28 cellular contexts compared by ENCODE assay signal in genomic region chr16:2244301-2244700, GRCh38. TPM values are rescaled to one million over a fixed set of nuclear protein-coding genes. Genes with fewer than 3 reads are reported as not detected.
DNase-seq lines count a peak whose midpoint lies in the region; ATAC-seq, FAIRE-seq and TF ChIP-seq lines count a peak whose summit lies in the region.
"Had no signal": no experiment of that assay in that cellular context is flagged by ENCODE, and none has a peak within 500 bp of the region (broad histone marks: within the 10 kb centered on the region; RNA-seq: fewer than 3 reads in every experiment).

No MANE protein-coding gene starts in this region.

- no peak for FAIRE-seq in K562 (lab: Jason Lieb, UNC)
- FAIRE-seq: endothelial cell of umbilical vein, GM12892 had no signal

- H4K5ac ChIP-seq in H9 (ENCODE audit: insufficient read length, low read depth, low read length), result no peak overlapping the region

- H3K4me1 Mint-ChIP-seq in H9, result no peaks in the 10 kb centered on the region

- H3K79me1 ChIP-seq in H9 (ENCODE audit: insufficient read depth, low read depth, low read length, poor library complexity, severe bottlenecking), result no peaks in the 10 kb centered on the region

- H3K4me3 ChIP-seq in K562 (no peak overlapping the region), lower lobe of right lung (no peak overlapping the region), A673 (ENCODE audit: low read depth, low read length, poor library complexity, severe bottlenecking) (no peak overlapping the region)
- H3K4me3 ChIP-seq: adrenal gland; BLaER1 treated with 17β-estradiol and CSF1 and Interleukin-3, amounts not matched to agents 10 nM and 100 nM; breast epithelium; heart right ventricle; ovary; SJSA1 had no signal

- H2AFZ ChIP-seq in H9 (ENCODE audit: low read length) (no peak overlapping the region), K562 (ENCODE audit: low read depth, low read length) (no peak overlapping the region)

- no peak for TF ChIP-seq RAD21 in K562 (CRISPR knock-in tag; conservative IDR thresholded peaks at IDR 0.05 in 1 of 2, IDR thresholded peaks at IDR 0.05 in 1 of 2)

- no peak overlapping the region for H2BK120ac ChIP-seq in H9 (ENCODE audit: low read depth, low read length, poor library complexity, severe bottlenecking)

- no peak for TF ChIP-seq EP300 in K562 (IDR thresholded peaks at IDR 0.05; ENCODE audit: low read length)

- H4K20me1 ChIP-seq in H9 (ENCODE audit: control insufficient read depth, insufficient read depth, insufficient read length) (no peaks in the 10 kb centered on the region), K562 (replicated peaks; ENCODE audit: control insufficient read depth, insufficient read depth, low read length) (no peaks in the 10 kb centered on the region)

- no peak overlapping the region for H2BK12ac ChIP-seq in H9 (ENCODE audit: insufficient read length, low read depth, low read length)

- H3K27me3 Mint-ChIP-seq in H9 (ENCODE audit: low read depth), result no peaks in the 10 kb centered on the region

- no peaks in the 10 kb centered on the region for H3K79me2 ChIP-seq in H9 (ENCODE audit: insufficient read depth, low read length)
- H3K79me2 ChIP-seq in K562 (ENCODE audit: control insufficient read depth, insufficient read depth, low read length), result peaks cover 25% of the 10 kb centered on the region

- H3K36me3 Mint-ChIP-seq in H9 (ENCODE audit: insufficient read depth in 1 of 3, low read depth in 3 of 3), result peaks cover 18 to 74% (median 52%) of the 10 kb centered on the region in 3 experiments; a peak in 6 of 7 replicates

- no peak overlapping the region for H2AK5ac ChIP-seq in H9 (ENCODE audit: insufficient read length, low read length)

- in situ Hi-C loops in K562 (cut with MboI), result no loop called here

- H2BK15ac ChIP-seq in H9 (ENCODE audit: low read depth, low read length), result no peak overlapping the region

- H3K9me3 Mint-ChIP-seq in H9, result no peaks in the 10 kb centered on the region; a peak in 1 of 5 replicates
- H3K9me3 Mint-ChIP-seq: dendritic cell treated with granulocyte-macrophage colony-stimulating factor and Interleukin-4, amounts not matched to agents 40 ng/mL and 50 ng/mL, for 4 days had no signal

- H3K14ac ChIP-seq in H9 (ENCODE audit: insufficient read depth, low read length), result no peak overlapping the region

- CTCF ChIA-PET in K562 (lab: Yijun Ruan, JAX; ENCODE audit: low intra/inter-chr PET ratio), result no interaction called here
- CTCF ChIA-PET in A673 (lab: Charles Lee), result no interaction called here

- H3K9me1 ChIP-seq in K562 (ENCODE audit: control insufficient read depth, insufficient read depth, low read length), result no peaks in the 10 kb centered on the region

- H3K4me2 ChIP-seq in H9 (ENCODE audit: insufficient read depth, insufficient read length, low read length) (no peak overlapping the region), K562 (ENCODE audit: insufficient read depth, low read length) (no peak overlapping the region)
- H3K4me2 ChIP-seq: BLaER1 treated with 17β-estradiol and CSF1 and Interleukin-3, amounts not matched to agents 10 nM and 100 nM had no signal

- no peak overlapping the region for H3T11ph ChIP-seq in H9 (ENCODE audit: low read length)

- no peak overlapping the region for H3K27ac Mint-ChIP-seq in H9
- H3K27ac Mint-ChIP-seq: dendritic cell treated with granulocyte-macrophage colony-stimulating factor and Interleukin-4, amounts not matched to agents 40 ng/mL and 50 ng/mL, for 4 days had no signal

- POLR2A ChIA-PET in K562 (lab: Yijun Ruan, JAX) (interaction anchor here (1.0 to 1.4 kb wide), 3 partner anchors 11 to 201 kb away, joined by 3 to 4 read pairs (median 3); no protein-coding TSS in a partner anchor), A673 (lab: Charles Lee; ENCODE audit: low non-redundant PET) (no interaction called here)

- H4K91ac ChIP-seq in H9 (ENCODE audit: insufficient read length, low read depth, low read length), result no peak overlapping the region

- peak; percentile 50; the same call in 2 of the 3 replicates for TF ChIP-seq CTCF in H9 (conservative IDR thresholded peaks at IDR 0.05)
- no peak for TF ChIP-seq CTCF in K562 (IDR thresholded peaks at IDR 0.05 in 2 of 3, conservative IDR thresholded peaks at IDR 0.05 in 1 of 3; ENCODE audit: insufficient read depth in 2 of 3, low read depth in 1 of 3, low read length in 3 of 3)
- TF ChIP-seq CTCF in lower lobe of right lung (IDR thresholded peaks at IDR 0.05), result no peak
- TF ChIP-seq CTCF in A673 (conservative IDR thresholded peaks at IDR 0.05; ENCODE audit: low read depth, low read length), result no peak

- ATAC-seq in K562 (no peak), lower lobe of right lung (peak; percentile 13 to 19), GM19455 (IDR thresholded peaks at IDR 0.05; ENCODE audit: unreplicated experiment) (no peak)
- ATAC-seq: sciatic nerve had no signal

- H3K27me3 ChIP-seq in H9 (ENCODE audit: insufficient read depth, low read length) (no peaks in the 10 kb centered on the region), K562 (ENCODE audit: control insufficient read depth in 2 of 2, insufficient read depth in 2 of 2, low read length in 2 of 2) (no peaks in the 10 kb centered on the region), lower lobe of right lung (ENCODE audit: low read depth) (no peaks in the 10 kb centered on the region), A673 (replicated peaks; ENCODE audit: insufficient read depth, low read depth, low read length, poor library complexity) (no peaks in the 10 kb centered on the region)
- H3K27me3 ChIP-seq: adrenal gland; BLaER1 treated with 17β-estradiol and CSF1 and Interleukin-3, amounts not matched to agents 10 nM and 100 nM; breast epithelium; heart right ventricle; ovary; SJSA1 had no signal

- no peak overlapping the region for H3K4ac ChIP-seq in H9 (ENCODE audit: low read depth, low read length)

- H3K23ac ChIP-seq in H9 (ENCODE audit: insufficient read length, low read depth, low read length), result no peak overlapping the region

- WGBS in H9 (ENCODE audit: extremely low coverage, insufficient read length, low lambda C conversion rate), result no CpG with 5 or more reads among the region's 17 CpGs
- 92% methylated on average over 12 of the region's 17 CpGs for WGBS in K562 (ENCODE audit: insufficient coverage, low coverage, missing lambda C conversion rate)

- H3K9ac ChIP-seq in H9 (ENCODE audit: extremely low read depth, insufficient read length, low read length) (no peak overlapping the region), K562 (ENCODE audit: insufficient read depth in 1 of 2, low read depth in 2 of 2, low read length in 2 of 2) (peak overlapping the region in 1 of 2 experiments; percentile 68; a peak in 1 of 4 replicates)

- H2BK20ac ChIP-seq in H9 (ENCODE audit: low read depth, low read length, poor library complexity, severe bottlenecking), result no peak overlapping the region

- H4K8ac ChIP-seq in H9 (replicated peaks; ENCODE audit: insufficient read length, low read depth, low read length), result no peak overlapping the region

- H3K36me3 ChIP-seq in K562 (ENCODE audit: control insufficient read depth, insufficient read depth, low read length) (peaks cover 75% of the 10 kb centered on the region; the same call in 2 of the 3 replicates), lower lobe of right lung (peaks cover 66% of the 10 kb centered on the region), A673 (ENCODE audit: insufficient read depth, low read length, poor library complexity, severe bottlenecking) (peaks cover 48% of the 10 kb centered on the region)
- H3K36me3 ChIP-seq: breast epithelium, ovary had no signal

- H2BK5ac ChIP-seq in H9 (ENCODE audit: insufficient read length, low read length), result no peak overlapping the region

- DNase-seq in NCI-H146 (lab: John Stamatoyannopoulos, UW) (peak; percentile 28), NCI-H146 treated with DMSO at 0.1 percent for 48 hours (lab: John Stamatoyannopoulos, UW; ENCODE audit: unreplicated experiment) (no peak), H9 (peak; percentile 60), K562 (ENCODE audit: extremely low read depth in 1 of 4, low spot score in 3 of 4) (peak in 1 of 4 experiments; percentile 46), lower lobe of right lung (no peak), A673 (ENCODE audit: low spot score) (no peak)
- DNase-seq in stimulated activated CD4-positive, alpha-beta T cell treated with anti-CD3 and anti-CD28 coated beads, Interleukin-4, amount 100 ng/mL, for 1 hour, result no peak
- DNase-seq: activated CD4-positive, alpha-beta T cell treated with anti-CD3 and anti-CD28 coated beads, Interleukin-2, amount 50 U/mL, for 4 hours; activated gamma-delta T cell; adrenal gland; DMS153; heart right ventricle; NCI-H1436; NCI-H2171 treated with DMSO at 0.1 percent for 48 hours; NCI-H774; ovary; PC-3; stimulated activated CD4-positive, alpha-beta T cell treated with anti-CD3 and anti-CD28 coated beads, Interleukin-15, amount 100 ng/mL, for 24 hours; T-helper 2 cell had no signal

- no peaks in the 10 kb centered on the region for H3K23me2 ChIP-seq in H9 (ENCODE audit: insufficient read length, low read depth, low read length, poor library complexity, severe bottlenecking)

- no TSS peak for BruUV-seq in K562 (replicated peaks; lab: Mats Ljungman, UMichigan)
- no TSS peak for BruUV-seq in A673 (replicated peaks; lab: Mats Ljungman, UMichigan)

- no peak overlapping the region for H3K18ac ChIP-seq in H9 (ENCODE audit: insufficient read length, low read depth, low read length)

- intact Hi-C loops in K562 (cut with micrococcal nuclease) (no loop called here), lower lobe of right lung (cut with DNase I) (no loop called here), A673 (cut with micrococcal nuclease; ENCODE audit: unreplicated experiment) (no loop called here)

- H3K4me3 Mint-ChIP-seq in H9, result no peak overlapping the region
- H3K4me3 Mint-ChIP-seq: dendritic cell treated with granulocyte-macrophage colony-stimulating factor and Interleukin-4, amounts not matched to agents 40 ng/mL and 50 ng/mL, for 4 days had no signal

- H3K56ac ChIP-seq in H9 (ENCODE audit: insufficient read length, low read depth, low read length), result no peak overlapping the region

- H3K4me1 ChIP-seq in H9 (ENCODE audit: insufficient read depth, low read length) (no peaks in the 10 kb centered on the region), K562 (replicated peaks in 1 of 2; ENCODE audit: control insufficient read depth in 2 of 2, insufficient read depth in 2 of 2, low read length in 2 of 2) (peaks cover 0 to 36% of the 10 kb centered on the region in 2 experiments; a peak in 2 of 5 replicates), lower lobe of right lung (no peaks in the 10 kb centered on the region), A673 (ENCODE audit: insufficient read depth, low read length, poor library complexity, severe bottlenecking) (no peaks in the 10 kb centered on the region)
- H3K4me1 ChIP-seq: adrenal gland, breast epithelium, SJSA1 had no signal

- H3K9me3 ChIP-seq in H9 (ENCODE audit: control insufficient read depth, low read depth, low read length) (no peaks in the 10 kb centered on the region), K562 (replicated peaks; ENCODE audit: control insufficient read depth, insufficient read depth, low read depth, low read length) (no peaks in the 10 kb centered on the region), lower lobe of right lung (no peaks in the 10 kb centered on the region), A673 (ENCODE audit: low read depth, low read length, poor library complexity, severe bottlenecking) (no peaks in the 10 kb centered on the region)
- H3K9me3 ChIP-seq: adrenal gland; BLaER1 treated with 17β-estradiol and CSF1 and Interleukin-3, amounts not matched to agents 10 nM and 100 nM; breast epithelium; heart right ventricle; ovary; SJSA1 had no signal

- H3K27ac ChIP-seq in H9 (ENCODE audit: insufficient read length, low read depth, low read length), result no peak overlapping the region
- H3K27ac ChIP-seq in K562 (ENCODE audit: extremely low read depth, low read depth, low read length), result no peak overlapping the region
- H3K27ac ChIP-seq in lower lobe of right lung, result no peak overlapping the region
- no peak overlapping the region for H3K27ac ChIP-seq in A673 (ENCODE audit: low read depth, low read length, poor library complexity, severe bottlenecking)
- H3K27ac ChIP-seq: adrenal gland; BLaER1 treated with 17β-estradiol and CSF1 and Interleukin-3, amounts not matched to agents 10 nM and 100 nM; breast epithelium; heart right ventricle; ovary; SJSA1; VCaP had no signal

- no peak for TF ChIP-seq POLR2A in K562 (conservative IDR thresholded peaks at IDR 0.05)

RNA-seq across cellular contexts. Expression of gene ECI1, which starts 7.1 kb away (rescaled TPM):
- total RNA-seq in H9 (2021) (90.0 and 95.4 TPM in 2 replicates), K562 (2014; rRNA removed) (175 and 241 TPM in 2 replicates), K562 (2014; rRNA removed; fragmentation: Illumina TruSeq; extraction: Trizol) (21.4 and 22.6 TPM in 2 replicates), K562 (2015; rRNA removed; fragmentation: Illumina TruSeq; extraction: Trizol) (54.0 and 55.0 TPM in 2 replicates), K562 (2021) (172 and 181 TPM in 2 replicates), lower lobe of right lung (50.4 TPM), A673 (2021) (55.3 and 83.6 TPM in 2 replicates)
- 82.7 and 201 TPM in 2 replicates for total RNA-seq in K562 (2011; cell fraction: chromatin; rRNA removed; ENCODE audit: low replicate concordance)
- total RNA-seq in K562 (2011; cell fraction: nucleolus; rRNA removed), result 140 and 148 TPM in 2 replicates
- total RNA-seq in K562 (2011; cell fraction: nucleoplasm; rRNA removed), result 85.4 and 93.3 TPM in 2 replicates
- polyA plus RNA-seq in K562 (2011; rRNA removed) (70.5 and 106 TPM in 2 replicates), K562 (2014; fragmentation: Illumina TruSeq; extraction: Trizol) (32.0 and 72.2 TPM in 2 replicates), K562 (2014; fragmentation: Nextera tagmentation; extraction: Ambion mirVana) (1 to 10 TPM; 4.7 to 7.6 TPM), K562 (2014; rRNA removed) (189 and 199 TPM in 2 replicates)
- 147 and 284 TPM in 2 replicates for polyA plus RNA-seq in K562 (2011; cell fraction: cytosol; rRNA removed)
- 105 and 118 TPM in 2 replicates for polyA plus RNA-seq in K562 (2011; cell fraction: nucleus; rRNA removed)
- 136 and 268 TPM in 2 replicates for polyA plus RNA-seq in K562 (2012)
- polyA minus RNA-seq in K562 (2011; rRNA and poly(A)+ RNA removed), result 14.3 and 21.6 TPM in 2 replicates
- polyA minus RNA-seq in K562 (2011; cell fraction: cytosol; rRNA and poly(A)+ RNA removed), result 51.2 and 72.4 TPM in 2 replicates
- 26.7 and 36.3 TPM in 2 replicates for polyA minus RNA-seq in K562 (2011; cell fraction: nucleus; rRNA and poly(A)+ RNA removed)

RNA-seq across cellular contexts. Expression of gene DNASE1L2, which starts 8.1 kb away (rescaled TPM):
- 2.5 TPM in 2 replicates for total RNA-seq in H9 (2021)
- 8.6 and 40.6 TPM in 2 replicates for total RNA-seq in K562 (2011; cell fraction: chromatin; rRNA removed; ENCODE audit: low replicate concordance)
- total RNA-seq in K562 (2011; cell fraction: nucleolus; rRNA removed), result 34.9 and 37.8 TPM in 2 replicates
- 12.8 and 15.3 TPM in 2 replicates for total RNA-seq in K562 (2011; cell fraction: nucleoplasm; rRNA removed)
- total RNA-seq in K562 (2014; rRNA removed), result 2.2 and 2.6 TPM in 2 replicates
- total RNA-seq in K562 (2014; rRNA removed; fragmentation: Illumina TruSeq; extraction: Trizol), result 0.11 TPM in 1 of 2 replicates, not detected in the other
- 1.9 and 2.1 TPM in 2 replicates for total RNA-seq in K562 (2015; rRNA removed; fragmentation: Illumina TruSeq; extraction: Trizol)
- 2.7 and 4.1 TPM in 2 replicates for total RNA-seq in K562 (2021)
- 1.6 and 4.6 TPM in 2 replicates for polyA plus RNA-seq in K562 (2011; rRNA removed)
- 2.3 and 6.0 TPM in 2 replicates for polyA plus RNA-seq in K562 (2011; cell fraction: cytosol; rRNA removed)
- 47.3 and 57.1 TPM in 2 replicates for polyA plus RNA-seq in K562 (2011; cell fraction: nucleus; rRNA removed)
- polyA plus RNA-seq in K562 (2012), result 2.7 and 5.3 TPM in 2 replicates
- polyA plus RNA-seq in K562 (2014; fragmentation: Illumina TruSeq; extraction: Trizol), result 0.25 and 0.83 TPM in 2 replicates
- under 1 TPM in 1 of 2 experiments, not detected in 1; 0.08 TPM for polyA plus RNA-seq in K562 (2014; fragmentation: Nextera tagmentation; extraction: Ambion mirVana)
- 2.5 and 3.1 TPM in 2 replicates for polyA plus RNA-seq in K562 (2014; rRNA removed)
- polyA minus RNA-seq in K562 (2011; rRNA and poly(A)+ RNA removed), result 0.11 and 0.45 TPM in 2 replicates
- 0.38 and 1.8 TPM in 2 replicates for polyA minus RNA-seq in K562 (2011; cell fraction: cytosol; rRNA and poly(A)+ RNA removed)
- polyA minus RNA-seq in K562 (2011; cell fraction: nucleus; rRNA and poly(A)+ RNA removed), result 5.1 and 6.1 TPM in 2 replicates
- total RNA-seq in lower lobe of right lung, result 2.0 TPM
- 2.7 and 3.1 TPM in 2 replicates for total RNA-seq in A673 (2021)

RNA-seq across cellular contexts. Expression of gene E4F1, which starts 20.9 kb away (rescaled TPM):
- 35.9 and 37.6 TPM in 2 replicates for total RNA-seq in H9 (2021)
- 59.2 and 250 TPM in 2 replicates for total RNA-seq in K562 (2011; cell fraction: chromatin; rRNA removed; ENCODE audit: low replicate concordance)
- total RNA-seq in K562 (2011; cell fraction: nucleolus; rRNA removed), result 208 and 236 TPM in 2 replicates
- 68.1 and 94.3 TPM in 2 replicates for total RNA-seq in K562 (2011; cell fraction: nucleoplasm; rRNA removed)
- 94.9 and 97.1 TPM in 2 replicates for total RNA-seq in K562 (2014; rRNA removed)
- 3.7 and 5.5 TPM in 2 replicates for total RNA-seq in K562 (2014; rRNA removed; fragmentation: Illumina TruSeq; extraction: Trizol)
- 33.1 and 37.3 TPM in 2 replicates for total RNA-seq in K562 (2015; rRNA removed; fragmentation: Illumina TruSeq; extraction: Trizol)
- 53.2 and 63.2 TPM in 2 replicates for total RNA-seq in K562 (2021)
- 20.4 and 32.0 TPM in 2 replicates for polyA plus RNA-seq in K562 (2011; rRNA removed)
- 27.5 and 65.2 TPM in 2 replicates for polyA plus RNA-seq in K562 (2011; cell fraction: cytosol; rRNA removed)
- 215 and 329 TPM in 2 replicates for polyA plus RNA-seq in K562 (2011; cell fraction: nucleus; rRNA removed)
- 34.9 and 35.9 TPM in 2 replicates for polyA plus RNA-seq in K562 (2012)
- 5.6 and 23.2 TPM in 2 replicates for polyA plus RNA-seq in K562 (2014; fragmentation: Illumina TruSeq; extraction: Trizol)
- under 1 TPM; 0.48 to 0.96 TPM for polyA plus RNA-seq in K562 (2014; fragmentation: Nextera tagmentation; extraction: Ambion mirVana)
- polyA plus RNA-seq in K562 (2014; rRNA removed), result 58.7 and 62.7 TPM in 2 replicates
- polyA minus RNA-seq in K562 (2011; rRNA and poly(A)+ RNA removed), result 5.5 and 8.4 TPM in 2 replicates
- 30.6 and 30.9 TPM in 2 replicates for polyA minus RNA-seq in K562 (2011; cell fraction: cytosol; rRNA and poly(A)+ RNA removed)
- polyA minus RNA-seq in K562 (2011; cell fraction: nucleus; rRNA and poly(A)+ RNA removed), result 67.1 and 68.3 TPM in 2 replicates
- total RNA-seq in lower lobe of right lung, result 21.0 TPM
- 36.0 and 41.6 TPM in 2 replicates for total RNA-seq in A673 (2021)

RNA-seq across cellular contexts. Expression of gene RNPS1, which starts 23.6 kb away (rescaled TPM):
- total RNA-seq in H9 (2021) (384 and 394 TPM in 2 replicates), K562 (2014; rRNA removed) (252 and 305 TPM in 2 replicates), K562 (2014; rRNA removed; fragmentation: Illumina TruSeq; extraction: Trizol) (122 and 138 TPM in 2 replicates), K562 (2015; rRNA removed; fragmentation: Illumina TruSeq; extraction: Trizol) (188 and 196 TPM in 2 replicates), K562 (2021) (338 and 343 TPM in 2 replicates), lower lobe of right lung (98.6 TPM), A673 (2021) (345 and 365 TPM in 2 replicates)
- total RNA-seq in K562 (2011; cell fraction: chromatin; rRNA removed; ENCODE audit: low replicate concordance), result 373 and 378 TPM in 2 replicates
- 251 and 274 TPM in 2 replicates for total RNA-seq in K562 (2011; cell fraction: nucleolus; rRNA removed)
- total RNA-seq in K562 (2011; cell fraction: nucleoplasm; rRNA removed), result 357 and 477 TPM in 2 replicates
- polyA plus RNA-seq in K562 (2011; rRNA removed) (202 and 211 TPM in 2 replicates), K562 (2014; fragmentation: Illumina TruSeq; extraction: Trizol) (307 and 351 TPM in 2 replicates), K562 (2014; fragmentation: Nextera tagmentation; extraction: Ambion mirVana) (10 to 100 TPM; 44.9 to 50.6 TPM), K562 (2014; rRNA removed) (286 and 343 TPM in 2 replicates)
- polyA plus RNA-seq in K562 (2011; cell fraction: cytosol; rRNA removed), result 319 and 500 TPM in 2 replicates
- polyA plus RNA-seq in K562 (2011; cell fraction: nucleus; rRNA removed), result 227 and 282 TPM in 2 replicates
- 240 and 340 TPM in 2 replicates for polyA plus RNA-seq in K562 (2012)
- polyA minus RNA-seq in K562 (2011; rRNA and poly(A)+ RNA removed), result 122 and 170 TPM in 2 replicates
- polyA minus RNA-seq in K562 (2011; cell fraction: cytosol; rRNA and poly(A)+ RNA removed), result 137 and 148 TPM in 2 replicates
- polyA minus RNA-seq in K562 (2011; cell fraction: nucleus; rRNA and poly(A)+ RNA removed), result 71.2 and 87.7 TPM in 2 replicates

RNA-seq across cellular contexts. Expression of gene PGP, which starts 29.7 kb away (rescaled TPM):
- total RNA-seq in H9 (2021), result 37.4 and 38.3 TPM in 2 replicates
- 31.1 and 74.2 TPM in 2 replicates for total RNA-seq in K562 (2011; cell fraction: chromatin; rRNA removed; ENCODE audit: low replicate concordance)
- 69.6 and 75.5 TPM in 2 replicates for total RNA-seq in K562 (2011; cell fraction: nucleolus; rRNA removed)
- 40.6 and 42.6 TPM in 2 replicates for total RNA-seq in K562 (2011; cell fraction: nucleoplasm; rRNA removed)
- 57.6 and 70.2 TPM in 2 replicates for total RNA-seq in K562 (2014; rRNA removed)
- 8.5 and 11.4 TPM in 2 replicates for total RNA-seq in K562 (2014; rRNA removed; fragmentation: Illumina TruSeq; extraction: Trizol)
- 24.1 and 26.5 TPM in 2 replicates for total RNA-seq in K562 (2015; rRNA removed; fragmentation: Illumina TruSeq; extraction: Trizol)
- 44.9 and 49.6 TPM in 2 replicates for total RNA-seq in K562 (2021)
- polyA plus RNA-seq in K562 (2011; rRNA removed), result 19.6 and 27.9 TPM in 2 replicates
- 27.6 and 84.2 TPM in 2 replicates for polyA plus RNA-seq in K562 (2011; cell fraction: cytosol; rRNA removed)
- 92.6 and 123 TPM in 2 replicates for polyA plus RNA-seq in K562 (2011; cell fraction: nucleus; rRNA removed)
- polyA plus RNA-seq in K562 (2012), result 33.7 and 34.1 TPM in 2 replicates
- 14.2 and 20.7 TPM in 2 replicates for polyA plus RNA-seq in K562 (2014; fragmentation: Illumina TruSeq; extraction: Trizol)
- polyA plus RNA-seq in K562 (2014; fragmentation: Nextera tagmentation; extraction: Ambion mirVana), result 1 to 10 TPM; 1.1 to 3.0 TPM
- polyA plus RNA-seq in K562 (2014; rRNA removed), result 54.0 and 55.6 TPM in 2 replicates
- 7.3 and 7.4 TPM in 2 replicates for polyA minus RNA-seq in K562 (2011; rRNA and poly(A)+ RNA removed)
- polyA minus RNA-seq in K562 (2011; cell fraction: cytosol; rRNA and poly(A)+ RNA removed), result 13.6 and 18.7 TPM in 2 replicates
- 29.8 and 32.1 TPM in 2 replicates for polyA minus RNA-seq in K562 (2011; cell fraction: nucleus; rRNA and poly(A)+ RNA removed)
- total RNA-seq in lower lobe of right lung, result 13.3 TPM
- total RNA-seq in A673 (2021), result 26.5 TPM in 2 replicates

Comparison
In these comparisons a context has a peak if more than half of its experiments do, and no peak if none do; other contexts are left out.
1. DNase-seq: peak in NCI-H146 (single experiment) and H9 (single experiment); none in NCI-H146 treated with DMSO at 0.1 percent for 48 hours (single experiment), lower lobe of right lung (single experiment), stimulated activated CD4-positive, alpha-beta T cell treated with anti-CD3 and anti-CD28 coated beads, Interleukin-4, amount 100 ng/mL, for 1 hour (single experiment) and A673 (single experiment).
2. ATAC-seq: peak in lower lobe of right lung (2 of 2); none in K562 (single experiment) and GM19455 (single experiment).